In genomic region chr12:95396849-95397498, GRCh38 we compare ENCODE assay signal across 15 cellular contexts.
DNase-seq lines count a peak whose midpoint lies in the region; ATAC-seq, FAIRE-seq and TF ChIP-seq lines count a peak whose summit lies in the region.
"Had no signal": no experiment of that assay in that cellular context is flagged by ENCODE, and none has a peak within 500 bp of the region (broad histone marks: within the 10 kb centered on the region; RNA-seq: fewer than 3 reads in every experiment).

No MANE protein-coding gene starts in this region.

- 7% methylated on average over 4 of the region's 4 CpGs for WGBS in A549 (ENCODE audit: missing lambda C conversion rate)
- 62 to 64% (median 62%) methylated on average over 4 of the region's 4 CpGs for WGBS in ovary, 3 donors
- 26 to 33% methylated on average over 4 of the region's 4 CpGs for WGBS in lower leg skin, 2 donors

- no peak for ATAC-seq in A549
- no peak for ATAC-seq in gastrocnemius medialis
- ATAC-seq: natural killer cell treated with Interleukin-12 subunit alpha and Interleukin-12 subunit beta and Interleukin-15 and Interleukin-18, amount 100 ng/mL, for 72 hours; stimulated activated memory B cell treated with anti-CD40 and anti-IgM and Interleukin-4, amounts not matched to agents 10 μg/mL and 1 μg/mL and 100 μg/mL, for 72 hours had no signal

- no peak for TF ChIP-seq RAD21 in A549 (conservative IDR thresholded peaks at IDR 0.05 in 1 of 2, IDR thresholded peaks at IDR 0.05 in 1 of 2)

- H3K9me3 ChIP-seq in A549 (peaks cover 23% of the 10 kb centered on the region), ovary (no peaks in the 10 kb centered on the region), gastrocnemius medialis (no peaks in the 10 kb centered on the region)

- TF ChIP-seq POLR2A in A549 (IDR thresholded peaks at IDR 0.05; ENCODE audit: low read length) (no peak), ovary (IDR thresholded peaks at IDR 0.05) (no peak), gastrocnemius medialis (IDR thresholded peaks at IDR 0.05) (no peak), lower leg skin (IDR thresholded peaks at IDR 0.05) (no peak)

- intact Hi-C loops in ovary (cut with DNase I) (no loop called here), gastrocnemius medialis (cut with DNase I; ENCODE audit: low total_unique reads) (no loop called here), lower leg skin (cut with DNase I; ENCODE audit: low total_unique reads) (no loop called here)

- no peak for TF ChIP-seq EP300 in A549 (IDR thresholded peaks at IDR 0.05)
- TF ChIP-seq EP300 in ovary (IDR thresholded peaks at IDR 0.05) = no peak

- peak in 1 of 2 experiments; percentile 12 for DNase-seq in A549 (ENCODE audit: low read depth in 1 of 2, low spot score in 1 of 2)
- DNase-seq in EL = peak; percentile 46
- peak; percentile 87 for DNase-seq in RWPE1 (ENCODE audit: low spot score)
- peak; percentile 62 to 85 for DNase-seq in foreskin fibroblast
- no peak for DNase-seq in ovary
- DNase-seq in GM10266 (ENCODE audit: extremely low spot score) = no peak
- DNase-seq in gastrocnemius medialis = no peak
- no peak for DNase-seq in lower leg skin (ENCODE audit: low spot score in 2 of 2)
- DNase-seq: activated CD8-positive, alpha-beta memory T cell treated with anti-CD3 and anti-CD28 coated beads, Interleukin-2, amount 50 U/mL, for 4 hours; CD4-positive, alpha-beta memory T cell; kidney glomerular epithelial cell; NCI-H1694; T1000 had no signal

- H3K4me1 ChIP-seq in A549 (peaks cover 14% of the 10 kb centered on the region; the same call in 2 of the 3 replicates), ovary (ENCODE audit: insufficient read depth) (no peaks in the 10 kb centered on the region), gastrocnemius medialis (peaks cover 4% of the 10 kb centered on the region in 2 donors)

- H3K27me3 ChIP-seq in ovary (no peaks in the 10 kb centered on the region), gastrocnemius medialis (no peaks in the 10 kb centered on the region)

- H3K36me3 ChIP-seq in ovary (no peaks in the 10 kb centered on the region), gastrocnemius medialis (no peaks in the 10 kb centered on the region)

- H3K4me3 ChIP-seq in A549 = no peak overlapping the region
- H3K4me3 ChIP-seq in foreskin fibroblast (ENCODE audit: low read depth in 1 of 2, low read length in 2 of 2) = no peak overlapping the region
- H3K4me3 ChIP-seq in ovary = no peak overlapping the region
- no peak overlapping the region for H3K4me3 ChIP-seq in gastrocnemius medialis
- H3K4me3 ChIP-seq in lower leg skin (ENCODE audit: low read depth, poor library complexity, severe bottlenecking) = no peak overlapping the region

- FAIRE-seq in A549 (lab: Jason Lieb, UNC) = peak; percentile 23

- TF ChIP-seq CTCF in A549 (IDR thresholded peaks at IDR 0.05) (no peak), RWPE1 (conservative IDR thresholded peaks at IDR 0.05; ENCODE audit: low read depth) (no peak), foreskin fibroblast (IDR thresholded peaks at IDR 0.05; ENCODE audit: low read depth, low read length) (no peak), ovary (IDR thresholded peaks at IDR 0.05) (no peak), GM10266 (IDR thresholded peaks at IDR 0.05; ENCODE audit: control insufficient read depth, insufficient read depth, low read depth, missing control alignments) (no peak), gastrocnemius medialis (IDR thresholded peaks at IDR 0.05 in 4 of 5, conservative IDR thresholded peaks at IDR 0.05 in 1 of 5) (no peak), lower leg skin (IDR thresholded peaks at IDR 0.05) (no peak)

- peak overlapping the region; percentile 24 for H3K4me2 ChIP-seq in A549

- POLR2A ChIA-PET in A549 (lab: Yijun Ruan, JAX) (interaction anchor here (0.6 to 1.6 kb wide), 2 partner anchors 77 to 89 kb away, joined by 5 to 6 read pairs; partner anchors contain the start of gene METAP2), RWPE1 (lab: Yijun Ruan, JAX; ENCODE audit: low non-redundant PET) (no interaction called here)

- in situ Hi-C loops in gastrocnemius medialis (cut with MboI; ENCODE audit: low sequenced_read_pairs in 4 of 4) = no loop called here

- H3K27ac ChIP-seq in A549 (no peak overlapping the region), RWPE1 (no peak overlapping the region), ovary (no peak overlapping the region), gastrocnemius medialis (no peak overlapping the region)

- CTCF ChIA-PET in A549 (lab: Yijun Ruan, JAX) = interaction anchor here (1.4 kb wide), 1 partner anchor 10 kb away, joined by 3 read pairs; no protein-coding TSS in a partner anchor
- CTCF ChIA-PET in RWPE1 (lab: Yijun Ruan, JAX) = interaction anchor here (0.5 to 0.6 kb wide), 2 partner anchors 10 to 89 kb away, joined by 3 to 12 read pairs; no protein-coding TSS in a partner anchor

TF ChIP-seq in A549, 52 proteins besides CTCF, POLR2A, EP300 and RAD21:
- TF ChIP-seq HOXB5 (CRISPR knock-in tag; IDR thresholded peaks at IDR 0.05) = no peak
- TF ChIP-seq FOSL2 (IDR thresholded peaks at IDR 0.05) = 0 out of 2 replicates have a peak, but pooled peaks have one; percentile 22
- TF ChIP-seq FOSL2 (CRISPR knock-in tag; IDR thresholded peaks at IDR 0.05) = 0 out of 2 replicates have a peak, but pooled peaks have one; percentile 18
- no peak for TF ChIP-seq MYC (IDR thresholded peaks at IDR 0.05; ENCODE audit: borderline replicate concordance, low read length)
- no peak for TF ChIP-seq RNF2 (IDR thresholded peaks at IDR 0.05; ENCODE audit: borderline replicate concordance, low read depth)
- no peak for TF ChIP-seq NFE2L2 (conservative IDR thresholded peaks at IDR 0.05; ENCODE audit: low read length)
- TF ChIP-seq CEBPB (IDR thresholded peaks at IDR 0.05) = peak; percentile 27 to 57; a peak in 1 of 4 replicates
- no peak for TF ChIP-seq SMC3 (IDR thresholded peaks at IDR 0.05)
- peak; percentile 56; the same call in 1 of the 2 replicates for TF ChIP-seq JUNB (IDR thresholded peaks at IDR 0.05)
- TF ChIP-seq HES2 (IDR thresholded peaks at IDR 0.05) = peak; percentile 37; the same call in 1 of the 2 replicates

Comparison
In these comparisons a context has a peak if more than half of its experiments do, and no peak if none do; other contexts are left out.
1. DNase-seq: peak in EL (single experiment), RWPE1 (single experiment) and foreskin fibroblast (2 of 2); none in ovary (0 of 5), GM10266 (single experiment), gastrocnemius medialis (0 of 2) and lower leg skin (0 of 2).